Comparison of ENCODE assay signal across 1 cellular context in genomic region chr10:73950569-73950968, GRCh38.
TF ChIP-seq lines count a peak whose summit lies in the region.

No MANE protein-coding gene starts in this region.

TF ChIP-seq in IMR-90, 13 proteins besides CTCF, POLR2A, EP300 and RAD21 (continued from another document):
- TF ChIP-seq, protein P1, sequence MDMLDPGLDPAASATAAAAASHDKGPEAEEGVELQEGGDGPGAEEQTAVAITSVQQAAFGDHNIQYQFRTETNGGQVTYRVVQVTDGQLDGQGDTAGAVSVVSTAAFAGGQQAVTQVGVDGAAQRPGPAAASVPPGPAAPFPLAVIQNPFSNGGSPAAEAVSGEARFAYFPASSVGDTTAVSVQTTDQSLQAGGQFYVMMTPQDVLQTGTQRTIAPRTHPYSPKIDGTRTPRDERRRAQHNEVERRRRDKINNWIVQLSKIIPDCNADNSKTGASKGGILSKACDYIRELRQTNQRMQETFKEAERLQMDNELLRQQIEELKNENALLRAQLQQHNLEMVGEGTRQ (IDR thresholded peaks at IDR 0.05; ENCODE audit: low read depth, low read length), result no peak
- TF ChIP-seq NFE2L2 (IDR thresholded peaks at IDR 0.05; ENCODE audit: low read depth, low read length) (no peak), FOS (IDR thresholded peaks at IDR 0.05; ENCODE audit: low read depth, low read length) (no peak), CHD1 (IDR thresholded peaks at IDR 0.05; ENCODE audit: low read depth, low read length) (no peak), RFX5 (IDR thresholded peaks at IDR 0.05; ENCODE audit: low read depth, low read length) (no peak), SMC3 (IDR thresholded peaks at IDR 0.05; ENCODE audit: low read depth, low read length) (no peak), MXI1 (IDR thresholded peaks at IDR 0.05; ENCODE audit: borderline replicate concordance, low read depth, low read length) (no peak), ELK1 (IDR thresholded peaks at IDR 0.05; ENCODE audit: borderline replicate concordance, low read depth, low read length) (no peak), CEBPB (IDR thresholded peaks at IDR 0.05; ENCODE audit: low read depth, low read length) (no peak)
